In the genomic region with DNA sequence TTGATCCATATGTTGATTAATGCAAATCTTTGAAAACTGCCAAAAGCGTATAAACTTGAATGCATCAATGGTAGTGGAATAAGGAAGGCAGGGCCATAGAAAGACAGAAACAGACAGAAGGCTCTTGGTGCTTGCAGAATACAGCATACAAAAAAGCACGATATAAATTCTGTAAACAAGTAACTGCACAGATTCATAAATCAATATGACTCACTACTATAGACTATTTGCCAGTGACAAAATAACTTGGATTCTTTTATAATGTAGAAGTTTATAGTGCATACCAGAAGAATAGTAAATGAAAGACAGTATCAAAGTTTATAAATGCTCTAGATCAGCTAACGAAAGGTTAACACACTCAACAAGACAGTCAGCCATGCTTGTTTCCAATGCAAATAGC, we compare ENCODE assay signal across 28 cellular contexts.
"Had no signal": no experiment of that assay in that cellular context is flagged by ENCODE, and none has a peak within 500 bp of the region (broad histone marks: within the 10 kb centered on the region; RNA-seq: fewer than 3 reads in every experiment).

No MANE protein-coding gene starts in this region.

- H3K9me3 ChIP-seq: MG63, Peyer's patch, SJSA1 had no signal

- H3K27ac Mint-ChIP-seq: activated CD8-positive, alpha-beta T cell treated with anti-CD3 and anti-CD28 coated beads for 36 hours; activated naive CD8-positive, alpha-beta T cell treated with anti-CD3 and anti-CD28 coated beads, Interleukin-2, amount 10 ng/mL, durations not matched to agents 7 days and 5 days; activated T-cell treated with anti-CD3 and anti-CD28 coated beads, Interleukin-2, amount 50 U/mL, for 72 hours; activated T-helper 2 cell treated with anti-CD3 and anti-CD28 coated beads, Interferon-gamma antibody, Interleukin-2, Interleukin-4, amounts not matched to agents 10 μg/mL and 5 μg/mL and 100 μg/mL, durations not matched to agents 14 hours and 24 hours and 36 hours; T-helper 17 cell had no signal

- H3K27me3 Mint-ChIP-seq: activated CD8-positive, alpha-beta T cell treated with anti-CD3 and anti-CD28 coated beads for 36 hours; activated naive CD8-positive, alpha-beta T cell treated with anti-CD3 and anti-CD28 coated beads, Interleukin-2, amount 10 ng/mL, durations not matched to agents 7 days and 5 days; T-helper 17 cell had no signal

- H3K36me3 ChIP-seq: MG63, SJSA1 had no signal

- H3K27me3 ChIP-seq: MG63, Peyer's patch, SJSA1 had no signal

- H3K36me3 Mint-ChIP-seq: activated naive CD8-positive, alpha-beta T cell treated with anti-CD3 and anti-CD28 coated beads, Interleukin-2, amount 10 ng/mL, durations not matched to agents 7 days and 5 days had no signal

- H3K4me1 Mint-ChIP-seq: T-helper 17 cell had no signal

- H3K9me3 Mint-ChIP-seq: activated CD8-positive, alpha-beta T cell treated with anti-CD3 and anti-CD28 coated beads for 36 hours; activated T-helper 2 cell treated with anti-CD3 and anti-CD28 coated beads, Interferon-gamma antibody, Interleukin-2, Interleukin-4, amounts not matched to agents 10 μg/mL and 5 μg/mL and 100 μg/mL, durations not matched to agents 14 hours and 24 hours and 36 hours had no signal

- H3K27ac ChIP-seq: Peyer's patch, RWPE1, SJSA1 had no signal

- H3K4me3 Mint-ChIP-seq: activated CD8-positive, alpha-beta T cell treated with anti-CD3 and anti-CD28 coated beads for 36 hours; activated naive CD8-positive, alpha-beta T cell treated with anti-CD3 and anti-CD28 coated beads, Interleukin-2, amount 10 ng/mL, durations not matched to agents 7 days and 5 days; activated T-cell treated with anti-CD3 and anti-CD28 coated beads, Interleukin-2, amount 50 U/mL, for 72 hours; T-helper 17 cell had no signal

- DNase-seq: activated CD4-positive, alpha-beta T cell treated with anti-CD3 and anti-CD28 coated beads for 4 hours; activated CD8-positive, alpha-beta memory T cell treated with anti-CD3 and anti-CD28 coated beads, Interleukin-2, amount 50 U/mL, for 4 hours; activated CD8-positive, alpha-beta T cell treated with anti-CD3 and anti-CD28 coated beads for 36 hours; activated gamma-delta T cell treated with Interleukin-2 at 50 U/mL for 16 hours; activated naive CD4-positive, alpha-beta T cell treated with anti-CD3 and anti-CD28 coated beads, Interleukin-2, amount 50 U/mL, for 16 hours; activated naive CD8-positive, alpha-beta T cell treated with anti-CD3 and anti-CD28 coated beads, Interleukin-2, amount 10 ng/mL, durations not matched to agents 7 days and 5 days; activated T-cell treated with anti-CD3 and anti-CD28 coated beads, Interleukin-2, amount 50 U/mL, for 72 hours; amygdala; cerebellar nuclear complex; MG63; MV-4-11; NCI-H1092 treated with DMSO at 0.1 percent for 48 hours; NCI-H1417 treated with DMSO at 0.1 percent for 48 hours; NCI-H1694; NCI-H2029; NCI-H2107; NCI-H2171 treated with DMSO at 0.1 percent for 48 hours; NCI-H69; NK-92 treated with Interleukin-12 subunit alpha and Interleukin-12 subunit beta, amount 100 ng/mL, for 24 hours; OCI-M1; Peyer's patch; SHP77; T-helper 17 cell; T1000 had no signal

- ATAC-seq: activated CD4-positive, CD25-positive, alpha-beta regulatory T cell treated with anti-CD3 and anti-CD28 coated beads, Interleukin-2, amount 50 U/mL, for 24 hours; activated CD8-positive, alpha-beta T cell treated with anti-CD3 and anti-CD28 coated beads for 36 hours; activated T-cell treated with anti-CD3 and anti-CD28 coated beads, Interleukin-2, amount 50 U/mL, for 72 hours; T-helper 17 cell had no signal

- H3K4me3 ChIP-seq: MG63, Peyer's patch, SJSA1 had no signal

- H3K4me1 ChIP-seq: Peyer's patch, SJSA1 had no signal
